22 cellular contexts compared by ENCODE assay signal in genomic region chr5:110265199-110265598, GRCh38.
"Had no signal": no experiment of that assay in that cellular context is flagged by ENCODE, and none has a peak within 500 bp of the region (broad histone marks: within the 10 kb centered on the region; RNA-seq: fewer than 3 reads in every experiment).

No MANE protein-coding gene starts in this region.

- H3K4me1 ChIP-seq: SJCRH30 had no signal

- H3K27ac Mint-ChIP-seq: IgD-negative memory B cell had no signal

- H3K36me3 Mint-ChIP-seq: IgD-negative memory B cell had no signal

- ATAC-seq: K562, SK-N-SH treated with all-trans-retinoic acid at 6 μM for 48 hours had no signal

- H3K4me3 Mint-ChIP-seq: IgD-negative memory B cell had no signal

- H3K27ac ChIP-seq: HL-60, KMS-11, SJCRH30 had no signal

- H3K4me3 ChIP-seq: K562, SJCRH30 had no signal

- H3K9me3 ChIP-seq: SJCRH30 had no signal

- H3K36me3 ChIP-seq: SJCRH30 had no signal

- H3K4me1 Mint-ChIP-seq: IgD-negative memory B cell had no signal

- H3K27me3 ChIP-seq: SJCRH30 had no signal

- DNase-seq: Kasumi-1, MM.1S, NCI-H1092 treated with DMSO at 0.1 percent for 48 hours, NCI-H1436, NCI-H187, NCI-H2029, NCI-H2081 treated with DMSO at 0.1 percent for 48 hours, NCI-H2171, NCI-H226, NCI-H446, NCI-H510A, NCI-H524 treated with DMSO at 0.1 percent for 48 hours, NCI-H69, NCI-H774, RPMI8226, SHP77 treated with DMSO at 0.1 percent for 48 hours, SJCRH30 had no signal
